ENCODE assay signal across 1 cellular context in the genomic region with DNA sequence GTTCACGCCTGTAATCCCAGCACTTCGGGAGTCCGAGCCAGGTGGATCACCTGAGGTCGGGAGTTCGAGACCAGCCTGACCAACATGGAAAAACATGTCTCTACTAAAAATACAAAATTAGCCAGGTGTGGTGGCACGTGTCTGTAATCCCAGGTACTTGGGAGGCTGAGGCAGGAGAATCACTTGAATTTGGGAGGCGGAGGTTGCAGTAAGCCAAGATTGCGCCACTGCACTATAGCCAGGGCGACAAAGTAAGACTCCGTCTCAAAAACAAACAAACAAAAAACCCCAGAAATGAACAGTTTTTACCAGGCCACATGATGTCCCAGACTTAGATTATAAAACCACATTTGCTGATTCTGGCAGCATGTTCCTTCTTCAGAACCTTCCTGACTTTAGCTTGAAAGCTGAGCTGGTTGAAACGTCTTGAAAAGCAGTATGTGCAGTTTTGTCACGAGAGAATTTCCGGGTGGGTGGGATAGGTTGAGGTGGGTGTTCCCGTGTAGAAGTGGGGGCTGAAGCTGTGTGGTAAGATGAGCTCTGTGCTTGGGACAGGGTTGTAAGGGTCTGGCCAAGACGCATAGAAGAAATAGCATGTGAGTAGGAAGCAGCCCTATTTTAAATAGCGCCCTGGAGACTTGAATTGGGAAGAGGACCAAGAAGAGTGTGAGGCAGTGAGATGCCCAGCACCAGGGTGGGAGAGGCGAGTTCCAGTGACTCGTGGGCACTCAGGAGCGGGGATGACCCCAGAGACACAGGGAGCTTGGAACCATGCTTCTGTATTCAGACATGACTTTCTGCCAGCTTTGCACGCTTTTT.
TF ChIP-seq lines count a peak whose summit lies in the region.

No MANE protein-coding gene starts in this region.

TF ChIP-seq in HepG2, 621 proteins besides CTCF, POLR2A, EP300 and RAD21:
- TF ChIP-seq, protein P1, sequence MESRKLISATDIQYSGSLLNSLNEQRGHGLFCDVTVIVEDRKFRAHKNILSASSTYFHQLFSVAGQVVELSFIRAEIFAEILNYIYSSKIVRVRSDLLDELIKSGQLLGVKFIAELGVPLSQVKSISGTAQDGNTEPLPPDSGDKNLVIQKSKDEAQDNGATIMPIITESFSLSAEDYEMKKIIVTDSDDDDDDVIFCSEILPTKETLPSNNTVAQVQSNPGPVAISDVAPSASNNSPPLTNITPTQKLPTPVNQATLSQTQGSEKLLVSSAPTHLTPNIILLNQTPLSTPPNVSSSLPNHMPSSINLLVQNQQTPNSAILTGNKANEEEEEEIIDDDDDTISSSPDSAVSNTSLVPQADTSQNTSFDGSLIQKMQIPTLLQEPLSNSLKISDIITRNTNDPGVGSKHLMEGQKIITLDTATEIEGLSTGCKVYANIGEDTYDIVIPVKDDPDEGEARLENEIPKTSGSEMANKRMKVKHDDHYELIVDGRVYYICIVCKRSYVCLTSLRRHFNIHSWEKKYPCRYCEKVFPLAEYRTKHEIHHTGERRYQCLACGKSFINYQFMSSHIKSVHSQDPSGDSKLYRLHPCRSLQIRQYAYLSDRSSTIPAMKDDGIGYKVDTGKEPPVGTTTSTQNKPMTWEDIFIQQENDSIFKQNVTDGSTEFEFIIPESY (CRISPR knock-in tag; IDR thresholded peaks at IDR 0.05): no peak
- TF ChIP-seq ZNF335 (CRISPR knock-in tag; IDR thresholded peaks at IDR 0.05): no peak
